8 cellular contexts compared by ENCODE assay signal in the genomic region with DNA sequence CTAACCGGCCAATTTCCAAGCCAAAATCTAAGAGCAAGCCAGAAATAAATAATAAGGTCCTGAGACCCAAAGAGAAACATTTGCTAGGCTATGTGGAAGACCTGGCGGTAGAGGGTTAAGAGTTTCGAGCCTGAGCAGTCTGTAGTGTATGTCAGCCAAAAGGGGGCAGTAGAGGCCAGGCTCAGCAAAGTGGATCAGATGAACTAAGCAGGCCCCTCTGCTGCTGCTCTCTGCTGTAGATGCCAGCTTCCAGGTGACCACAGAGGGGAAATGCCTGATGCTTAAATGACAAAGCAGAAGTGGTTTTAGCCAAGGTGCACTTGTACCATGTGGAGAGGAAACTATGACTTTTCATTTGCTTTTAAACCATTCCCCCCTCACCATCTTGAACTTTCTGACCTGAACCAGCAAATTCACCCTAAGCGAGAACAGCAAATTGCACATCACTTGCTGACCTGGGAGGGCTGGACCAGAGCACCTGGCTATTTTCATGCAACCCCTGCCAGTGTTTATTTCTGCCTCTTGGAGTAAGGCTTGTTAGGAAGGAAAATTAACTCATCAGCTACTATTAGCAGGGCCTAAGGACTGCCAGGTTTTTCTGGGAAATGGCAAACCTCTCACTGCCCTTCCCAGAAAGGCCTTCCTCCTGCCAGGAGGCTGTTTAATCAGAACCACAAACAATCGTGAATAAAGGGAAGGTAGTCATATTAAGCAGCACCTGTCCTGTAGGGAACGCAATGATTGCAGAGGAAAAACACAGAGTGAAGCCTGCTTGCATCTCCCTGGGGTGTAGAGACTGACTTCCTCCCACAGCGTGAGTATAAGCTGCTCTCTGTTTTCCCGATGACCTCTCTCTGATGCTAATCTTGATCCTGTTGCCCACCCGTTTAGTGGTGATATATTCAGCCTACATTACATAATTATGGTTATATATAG.
DNase-seq lines count a peak whose midpoint lies in the region; ATAC-seq and FAIRE-seq lines count a peak whose summit lies in the region.

No MANE protein-coding gene starts in this region.

- H3K27ac Mint-ChIP-seq in T-helper 17 cell, result no peak overlapping the region

- no peak overlapping the region for H3K4me3 Mint-ChIP-seq in T-helper 17 cell

- DNase-seq in stimulated activated CD4-positive, alpha-beta T cell treated with anti-CD3 and anti-CD28 coated beads, Interleukin-2, amount 100 ng/mL, for 48 hours, result peak; percentile 0 to 1
- DNase-seq in stimulated activated CD4-positive, alpha-beta T cell treated with anti-CD3 and anti-CD28 coated beads, Interleukin-4, amount 100 ng/mL, for 24 hours, result no peak
- DNase-seq in HS-27A (ENCODE audit: low read depth) (peak; percentile 49), RCC 7860 (ENCODE audit: low spot score) (peak; percentile 59), occipital lobe (lab: John Stamatoyannopoulos, UW) (peak; percentile 8), T-helper 17 cell (no peak)

- H3K36me3 Mint-ChIP-seq in T-helper 17 cell (ENCODE audit: low read depth), result no peaks in the 10 kb centered on the region

- H3K4me1 Mint-ChIP-seq in T-helper 17 cell, result no peaks in the 10 kb centered on the region

- ATAC-seq in GM21717 (IDR thresholded peaks at IDR 0.05; ENCODE audit: unreplicated experiment) (peak; percentile 94), esophagus mucosa (peak; percentile 80), T-helper 17 cell (no peak)

- H3K27me3 Mint-ChIP-seq in T-helper 17 cell, result peaks cover 4% of the 10 kb centered on the region

- no peak for FAIRE-seq in RCC 7860 (lab: Jason Lieb, UNC)

- no peaks in the 10 kb centered on the region for H3K9me3 ChIP-seq in T-helper 17 cell (ENCODE audit: control insufficient read depth, low read length, poor library complexity, severe bottlenecking)

Comparison
In these comparisons a context has a peak if more than half of its experiments do, and no peak if none do; other contexts are left out.
1. DNase-seq: peak in stimulated activated CD4-positive, alpha-beta T cell treated with anti-CD3 and anti-CD28 coated beads, Interleukin-2, amount 100 ng/mL, for 48 hours (2 of 2), HS-27A (single experiment), RCC 7860 (single experiment) and occipital lobe (single experiment); none in stimulated activated CD4-positive, alpha-beta T cell treated with anti-CD3 and anti-CD28 coated beads, Interleukin-4, amount 100 ng/mL, for 24 hours (single experiment) and T-helper 17 cell (0 of 3).